Comparison of ENCODE assay signal across 8 cellular contexts in genomic region chr11:57527056-57527631, GRCh38. TPM values are rescaled to one million over a fixed set of nuclear protein-coding genes. Genes with fewer than 3 reads are reported as not detected.
DNase-seq lines count a peak whose midpoint lies in the region; ATAC-seq and TF ChIP-seq lines count a peak whose summit lies in the region.

No MANE protein-coding gene starts in this region.

- peaks cover 20% of the 10 kb centered on the region for H3K4me1 Mint-ChIP-seq in activated naive CD8-positive, alpha-beta T cell treated with anti-CD3 and anti-CD28 coated beads for 36 hours

- peaks cover 12% of the 10 kb centered on the region for H3K36me3 ChIP-seq in left ventricle myocardium inferior

- intact Hi-C loops in left ventricle myocardium inferior (cut with micrococcal nuclease) (loop anchor here (10.0 kb wide), 1 partner anchor 72 kb away; no protein-coding TSS in a partner anchor), sciatic nerve (cut with DNase I) (loop anchor here (2.0 kb wide), 1 partner anchor 68 kb away; no protein-coding TSS in a partner anchor)

- no peak overlapping the region for H3K4me3 ChIP-seq in Jurkat, Clone E6-1 (ENCODE audit: low read length)
- no peak overlapping the region for H3K4me3 ChIP-seq in left ventricle myocardium inferior

- H3K27ac Mint-ChIP-seq in activated naive CD8-positive, alpha-beta T cell treated with anti-CD3 and anti-CD28 coated beads for 36 hours: peak overlapping the region; percentile 74

- ATAC-seq in sciatic nerve (peak; percentile 28), HG03460 (IDR thresholded peaks at IDR 0.05; ENCODE audit: unreplicated experiment) (no peak)

- H3K27me3 Mint-ChIP-seq in activated naive CD8-positive, alpha-beta T cell treated with anti-CD3 and anti-CD28 coated beads for 36 hours: no peaks in the 10 kb centered on the region

- peak; percentile 40 for DNase-seq in DMS153 (lab: John Stamatoyannopoulos, UW)
- peak; percentile 72 for DNase-seq in Jurkat, Clone E6-1 (ENCODE audit: low read depth, low spot score)
- peak; percentile 61 for DNase-seq in SKM-1 treated with dmso at 0.1 percent for 144 hours (lab: John Stamatoyannopoulos, UW; ENCODE audit: unreplicated experiment)
- DNase-seq in activated naive CD8-positive, alpha-beta T cell treated with anti-CD3 and anti-CD28 coated beads for 36 hours: peak; percentile 65
- DNase-seq in left ventricle myocardium inferior: peak; percentile 66
- peak; percentile 88 for DNase-seq in sciatic nerve (ENCODE audit: low spot score)
- no peak for DNase-seq in cortex of kidney (lab: John Stamatoyannopoulos, UW)

- no peaks in the 10 kb centered on the region for H3K9me3 Mint-ChIP-seq in activated naive CD8-positive, alpha-beta T cell treated with anti-CD3 and anti-CD28 coated beads for 36 hours

- peaks cover 32% of the 10 kb centered on the region for H3K36me3 Mint-ChIP-seq in activated naive CD8-positive, alpha-beta T cell treated with anti-CD3 and anti-CD28 coated beads for 36 hours

- H3K4me3 Mint-ChIP-seq in activated naive CD8-positive, alpha-beta T cell treated with anti-CD3 and anti-CD28 coated beads for 36 hours: no peak overlapping the region

- H3K27ac ChIP-seq in left ventricle myocardium inferior (replicated peaks): no peak overlapping the region

- TF ChIP-seq CTCF in left ventricle myocardium inferior (IDR thresholded peaks at IDR 0.05; ENCODE audit: borderline replicate concordance): peak; percentile 94

- H3K9me3 ChIP-seq in left ventricle myocardium inferior (replicated peaks): no peaks in the 10 kb centered on the region

- H3K27me3 ChIP-seq in left ventricle myocardium inferior (ENCODE audit: low read depth): no peaks in the 10 kb centered on the region

- peaks cover 22% of the 10 kb centered on the region for H3K4me1 ChIP-seq in left ventricle myocardium inferior

RNA-seq across cellular contexts. Expression of gene TIMM10, which starts 3.4 kb away (rescaled TPM):
- polyA plus RNA-seq in Jurkat, Clone E6-1 (2012; ENCODE audit: insufficient read depth, insufficient read length): 229 TPM
- total RNA-seq in activated naive CD8-positive, alpha-beta T cell treated with anti-CD3 and anti-CD28 coated beads for 36 hours: 100 to 1,000 TPM; 134 to 137 TPM
- total RNA-seq in left ventricle myocardium inferior (61.0 TPM), sciatic nerve (42.0 TPM)

RNA-seq across cellular contexts. Expression of gene SMTNL1, which starts 10.3 kb away (rescaled TPM):
- polyA plus RNA-seq in Jurkat, Clone E6-1 (2012; ENCODE audit: insufficient read depth, insufficient read length): not detected
- not detected for total RNA-seq in activated naive CD8-positive, alpha-beta T cell treated with anti-CD3 and anti-CD28 coated beads for 36 hours
- not detected for total RNA-seq in left ventricle myocardium inferior
- total RNA-seq in sciatic nerve: not detected

RNA-seq across cellular contexts. Expression of gene SLC43A1, which starts 11.6 kb away (rescaled TPM):
- polyA plus RNA-seq in Jurkat, Clone E6-1 (2012; ENCODE audit: insufficient read depth, insufficient read length): 23.7 TPM
- 10 to 100 TPM; 36.8 to 37.1 TPM for total RNA-seq in activated naive CD8-positive, alpha-beta T cell treated with anti-CD3 and anti-CD28 coated beads for 36 hours
- total RNA-seq in left ventricle myocardium inferior: 4.3 TPM
- 14.8 TPM for total RNA-seq in sciatic nerve

RNA-seq across cellular contexts. Expression of gene UBE2L6, which starts 40.3 kb away (rescaled TPM):
- 87.5 TPM for polyA plus RNA-seq in Jurkat, Clone E6-1 (2012; ENCODE audit: insufficient read depth, insufficient read length)
- 100 to 1,000 TPM; 200 to 208 TPM for total RNA-seq in activated naive CD8-positive, alpha-beta T cell treated with anti-CD3 and anti-CD28 coated beads for 36 hours
- total RNA-seq in left ventricle myocardium inferior: 19.0 TPM
- 53.5 TPM for total RNA-seq in sciatic nerve
